Comparison of ENCODE assay signal across 1 cellular context in genomic region chr11:124402326-124402922, GRCh38.
TF ChIP-seq lines count a peak whose summit lies in the region.

No MANE protein-coding gene starts in this region.

TF ChIP-seq in GM12878, 131 proteins besides CTCF, POLR2A, EP300 and RAD21:
- TF ChIP-seq JUNB (IDR thresholded peaks at IDR 0.05), result peak; percentile 13; the same call in 1 of the 2 replicates
- TF ChIP-seq BMI1 (IDR thresholded peaks at IDR 0.05; ENCODE audit: borderline replicate concordance), result no peak
- 0 out of 2 replicates have a peak, but pooled peaks have one; percentile 33 for TF ChIP-seq YY1 (IDR thresholded peaks at IDR 0.05; ENCODE audit: low read depth, low read length)
- no peak for TF ChIP-seq E4F1 (IDR thresholded peaks at IDR 0.05; ENCODE audit: borderline replicate concordance, partially characterized antibody)
- TF ChIP-seq SMC3 (IDR thresholded peaks at IDR 0.05; ENCODE audit: borderline replicate concordance, low read length), result peak; percentile 37; the same call in 1 of the 2 replicates
